Comparison of ENCODE assay signal across 9 cellular contexts in genomic region chr9:71604197-71605063, GRCh38.
DNase-seq lines count a peak whose midpoint lies in the region; ATAC-seq, FAIRE-seq and TF ChIP-seq lines count a peak whose summit lies in the region.
"Had no signal": no experiment of that assay in that cellular context is flagged by ENCODE, and none has a peak within 500 bp of the region (broad histone marks: within the 10 kb centered on the region; RNA-seq: fewer than 3 reads in every experiment).

No MANE protein-coding gene starts in this region.

- no peak overlapping the region for H3K27ac ChIP-seq in SJCRH30
- H3K27ac ChIP-seq in vagina = no peak overlapping the region

- no peaks in the 10 kb centered on the region for H3K4me1 Mint-ChIP-seq in progenitor cell of endocrine pancreas (ENCODE audit: low read depth)

- H3K4me3 ChIP-seq in SJCRH30 (no peak overlapping the region), vagina (no peak overlapping the region)

- no peak for FAIRE-seq in D721Med (lab: Jason Lieb, UNC)

- no peak overlapping the region for H3K4me3 Mint-ChIP-seq in progenitor cell of endocrine pancreas (ENCODE audit: low read depth)
- H3K4me3 Mint-ChIP-seq: dendritic cell treated with granulocyte-macrophage colony-stimulating factor and Interleukin-4, amounts not matched to agents 40 ng/mL and 50 ng/mL, for 4 days had no signal

- intact Hi-C loops in vagina (cut with DNase I) = no loop called here

- no peak overlapping the region for H3K27ac Mint-ChIP-seq in progenitor cell of endocrine pancreas
- H3K27ac Mint-ChIP-seq: dendritic cell treated with granulocyte-macrophage colony-stimulating factor and Interleukin-4, amounts not matched to agents 40 ng/mL and 50 ng/mL, for 4 days had no signal

- peak; percentile 88 for TF ChIP-seq RAD21 in Ishikawa (IDR thresholded peaks at IDR 0.05; ENCODE audit: low read depth)

- no peak for TF ChIP-seq POLR2A in vagina (IDR thresholded peaks at IDR 0.05)

- no peaks in the 10 kb centered on the region for H3K9me3 Mint-ChIP-seq in progenitor cell of endocrine pancreas (ENCODE audit: low read depth)
- H3K9me3 Mint-ChIP-seq: dendritic cell treated with granulocyte-macrophage colony-stimulating factor and Interleukin-4, amounts not matched to agents 40 ng/mL and 50 ng/mL, for 4 days had no signal

- TF ChIP-seq CTCF in D721Med (IDR thresholded peaks at IDR 0.05; ENCODE audit: insufficient read depth, missing control alignments) (peak; percentile 78), progenitor cell of endocrine pancreas (IDR thresholded peaks at IDR 0.05; ENCODE audit: unreplicated experiment) (peak; percentile 86), vagina (IDR thresholded peaks at IDR 0.05) (peak; percentile 9 to 56 (median 21))

- 0 out of 2 replicates have a peak, but pooled peaks cover 3% of the 10 kb centered on the region for H3K9me3 ChIP-seq in SJCRH30 (replicated peaks)
- H3K9me3 ChIP-seq in vagina = no peaks in the 10 kb centered on the region

- no peak for TF ChIP-seq EP300 in Ishikawa (IDR thresholded peaks at IDR 0.05; ENCODE audit: borderline replicate concordance)

- H3K27me3 ChIP-seq in SJCRH30 (no peaks in the 10 kb centered on the region), vagina (no peaks in the 10 kb centered on the region)

- DNase-seq in D721Med (ENCODE audit: insufficient read length, low spot score) = no peak
- DNase-seq in SJCRH30 = peak; percentile 84 to 90
- peak; percentile 4 to 73 (median 58) for DNase-seq in activated naive CD4-positive, alpha-beta T cell (lab: John Stamatoyannopoulos, UW)
- DNase-seq in glomerular visceral epithelial cell (ENCODE audit: extremely low spot score) = peak; percentile 62
- DNase-seq in progenitor cell of endocrine pancreas (ENCODE audit: low spot score, unreplicated experiment) = peak; percentile 58
- no peak for DNase-seq in vagina (ENCODE audit: extremely low spot score in 2 of 2)

- no peaks in the 10 kb centered on the region for H3K36me3 Mint-ChIP-seq in progenitor cell of endocrine pancreas (ENCODE audit: insufficient read depth)

- peak; percentile 93 for ATAC-seq in GM21447 (IDR thresholded peaks at IDR 0.05; ENCODE audit: unreplicated experiment)

- peaks cover 7% of the 10 kb centered on the region for H3K4me1 ChIP-seq in SJCRH30
- H3K4me1 ChIP-seq in vagina = no peaks in the 10 kb centered on the region

- no peaks in the 10 kb centered on the region for H3K27me3 Mint-ChIP-seq in progenitor cell of endocrine pancreas
- H3K27me3 Mint-ChIP-seq: dendritic cell treated with granulocyte-macrophage colony-stimulating factor and Interleukin-4, amounts not matched to agents 40 ng/mL and 50 ng/mL, for 4 days had no signal

- H3K36me3 ChIP-seq in SJCRH30 = no peaks in the 10 kb centered on the region
- H3K36me3 ChIP-seq in vagina = no peaks in the 10 kb centered on the region

TF ChIP-seq in Ishikawa, 13 proteins besides CTCF, POLR2A, EP300 and RAD21:
- TF ChIP-seq USF1 (IDR thresholded peaks at IDR 0.05) (no peak), TAF1 (IDR thresholded peaks at IDR 0.05; ENCODE audit: low read depth) (no peak), TEAD4 (IDR thresholded peaks at IDR 0.05) (no peak), REST (IDR thresholded peaks at IDR 0.05; ENCODE audit: low read depth) (no peak), EGR1 (IDR thresholded peaks at IDR 0.05) (no peak), YY1 (IDR thresholded peaks at IDR 0.05; ENCODE audit: low read depth) (no peak), CREB1 (IDR thresholded peaks at IDR 0.05; ENCODE audit: low read depth) (no peak), MAX (IDR thresholded peaks at IDR 0.05) (no peak), ZBTB7A (IDR thresholded peaks at IDR 0.05; ENCODE audit: low read depth) (no peak), FOXM1 (IDR thresholded peaks at IDR 0.05; ENCODE audit: borderline replicate concordance, low read depth) (no peak), TCF12 (IDR thresholded peaks at IDR 0.05; ENCODE audit: low read depth) (no peak), NFIC (IDR thresholded peaks at IDR 0.05) (no peak), CEBPB (IDR thresholded peaks at IDR 0.05) (no peak)

Comparison
In these comparisons a context has a peak if more than half of its experiments do, and no peak if none do; other contexts are left out.
1. DNase-seq: peak in SJCRH30 (2 of 2), activated naive CD4-positive, alpha-beta T cell (4 of 4), glomerular visceral epithelial cell (single experiment) and progenitor cell of endocrine pancreas (single experiment); none in D721Med (single experiment) and vagina (0 of 2).
2. CTCF ChIP-seq: peak in every context shown above with its lines; median percentile 86 in progenitor cell of endocrine pancreas; 78 in D721Med; 21 in vagina.